22 cellular contexts compared by ENCODE assay signal in the genomic region with DNA sequence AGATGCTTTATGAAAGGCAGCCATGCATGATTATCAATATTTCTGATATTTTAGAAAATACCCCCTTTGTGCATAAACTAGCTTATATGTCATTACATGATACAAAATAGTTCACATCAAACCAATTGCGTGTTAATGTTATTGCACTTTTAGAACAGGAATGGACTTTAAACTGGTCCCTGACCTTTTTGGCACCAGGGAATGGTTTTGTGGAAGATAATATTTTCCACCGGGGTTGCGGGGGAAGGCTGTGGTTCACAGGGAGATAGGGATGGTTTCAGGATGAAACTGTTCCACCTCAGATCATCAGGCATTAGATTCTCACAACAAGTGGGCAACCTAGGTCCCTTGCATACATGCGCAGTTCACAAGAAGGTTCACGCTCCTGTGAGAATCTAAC.
"Had no signal": no experiment of that assay in that cellular context is flagged by ENCODE, and none has a peak within 500 bp of the region (broad histone marks: within the 10 kb centered on the region; RNA-seq: fewer than 3 reads in every experiment).

No MANE protein-coding gene starts in this region.

- H3K27ac Mint-ChIP-seq: IgD-negative memory B cell had no signal

- H3K27me3 ChIP-seq: SJSA1 had no signal

- H3K9me3 ChIP-seq: SJSA1 had no signal

- H3K9me3 Mint-ChIP-seq: IgD-negative memory B cell had no signal

- H3K27me3 Mint-ChIP-seq: IgD-negative memory B cell had no signal

- H3K4me1 ChIP-seq: SJSA1 had no signal

- DNase-seq: Kasumi-1, MM.1S, NCI-H1092 treated with DMSO at 0.1 percent for 48 hours, NCI-H1436, NCI-H187, NCI-H2081, NCI-H2107, NCI-H2227 treated with DMSO at 0.1 percent for 48 hours, NCI-H446, NCI-H510A, NCI-H524 treated with DMSO at 0.1 percent for 48 hours, NCI-H69, NCI-H774, Right ventricle myocardium superior, RPMI8226, SIG-M5 had no signal

- H3K4me2 ChIP-seq: KMS-11 had no signal

- H3K4me3 ChIP-seq: K562, SJSA1, SK-N-MC had no signal

- H3K9ac ChIP-seq: KMS-11 had no signal

- H3K4me3 Mint-ChIP-seq: IgD-negative memory B cell had no signal

- FAIRE-seq: K562, RCC 7860 had no signal

- H3K27ac ChIP-seq: KMS-11, SJSA1, SK-N-MC had no signal

- ATAC-seq: K562 had no signal
